29 cellular contexts compared by ENCODE assay signal in the genomic region with DNA sequence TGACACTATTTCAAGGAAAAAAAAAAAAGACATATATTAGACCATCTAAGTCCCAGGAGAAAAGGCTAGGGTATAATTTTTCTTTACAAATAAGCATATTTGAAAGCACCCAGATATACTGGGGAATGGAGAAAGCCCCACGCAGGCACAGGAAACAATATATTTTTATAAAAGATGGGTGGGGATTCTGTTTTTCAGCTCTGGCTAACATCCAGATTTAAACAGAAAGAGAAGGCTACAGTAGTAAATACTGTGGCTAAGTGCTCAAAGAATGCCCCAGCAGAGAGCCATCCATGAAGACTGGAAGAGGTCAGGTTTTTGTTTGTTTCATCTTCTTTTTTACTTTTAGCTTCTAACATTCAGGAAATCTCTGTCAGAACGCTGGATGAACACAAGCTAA. TPM values are rescaled to one million over a fixed set of nuclear protein-coding genes. Genes with fewer than 3 reads are reported as not detected.
"Had no signal": no experiment of that assay in that cellular context is flagged by ENCODE, and none has a peak within 500 bp of the region (broad histone marks: within the 10 kb centered on the region; RNA-seq: fewer than 3 reads in every experiment).

No MANE protein-coding gene starts in this region.

- H3K4me1 Mint-ChIP-seq: brain had no signal

- ATAC-seq: activated CD4-positive, CD25-positive, alpha-beta regulatory T cell treated with anti-CD3 and anti-CD28 coated beads, Interleukin-2, amount 50 U/mL, for 24 hours; activated CD8-positive, alpha-beta T cell treated with anti-CD3 and anti-CD28 coated beads, Interleukin-2, amount 10 ng/mL, durations not matched to agents 7 days and 5 days; K562; SK-N-SH treated with all-trans-retinoic acid at 6 μM for 48 hours had no signal

- H3K27ac ChIP-seq: Peyer's patch, SJSA1 had no signal

- H3K4me3 Mint-ChIP-seq: activated CD8-positive, alpha-beta T cell treated with anti-CD3 and anti-CD28 coated beads, Interleukin-2, amount 10 ng/mL, durations not matched to agents 7 days and 5 days; brain; T-helper 1 cell treated with Interleukin-12 subunit alpha and Interleukin-12 subunit beta and Interleukin-4 antibody, amounts not matched to agents 30 μg/mL and 1 μg/mL, for 36 hours had no signal

- H3K27me3 Mint-ChIP-seq: brain had no signal

- H3K4me3 ChIP-seq: K562, Peyer's patch, SJSA1 had no signal

- H3K4me1 ChIP-seq: Peyer's patch, SJSA1 had no signal

- H3K27ac Mint-ChIP-seq: activated CD8-positive, alpha-beta T cell treated with anti-CD3 and anti-CD28 coated beads, Interleukin-2, amount 10 ng/mL, durations not matched to agents 7 days and 5 days; brain; T-helper 1 cell treated with Interleukin-12 subunit alpha and Interleukin-12 subunit beta and Interleukin-4 antibody, amounts not matched to agents 30 μg/mL and 1 μg/mL, for 36 hours had no signal

- DNase-seq: activated CD4-positive, alpha-beta T cell treated with anti-CD3 and anti-CD28 coated beads for 48 hours; activated CD4-positive, alpha-beta T cell treated with anti-CD3 and anti-CD28 coated beads, Interleukin-2, amount 50 U/mL, for 4 hours; activated CD8-positive, alpha-beta memory T cell treated with anti-CD3 and anti-CD28 coated beads, Interleukin-2, amount 50 U/mL, for 48 hours; activated CD8-positive, alpha-beta T cell treated with anti-CD3 and anti-CD28 coated beads, Interleukin-2, amount 10 ng/mL, durations not matched to agents 7 days and 5 days; activated effector memory CD4-positive, alpha-beta T cell treated with anti-CD3 and anti-CD28 coated beads, Interleukin-2, amount 50 U/mL, for 16 hours; activated naive CD4-positive, alpha-beta T cell treated with Interleukin-2 at 50 U/mL for 16 hours; activated T-cell treated with anti-CD3 and anti-CD28 coated beads, Interleukin-2, amount 50 U/mL, for 1 hour; amygdala; Karpas-422; MM.1S; NCI-H1105; NCI-H1436; NCI-H1694 treated with DMSO at 0.1 percent for 48 hours; NCI-H2029 treated with DMSO at 0.1 percent for 48 hours; NCI-H345; NCI-H510A; NCI-H526 treated with DMSO at 0.1 percent for 48 hours; NK-92 treated with Interleukin-12 subunit alpha and Interleukin-12 subunit beta, amount 100 ng/mL, for 24 hours; OCI-M1; Peyer's patch; SHP77; SW 1271 had no signal

- H3K27me3 ChIP-seq: Peyer's patch, SJSA1 had no signal

RNA-seq across cellular contexts. Expression of gene ZNF563, which starts 54.7 kb away (rescaled TPM):
- total RNA-seq: astrocyte had no signal
